In genomic region chr3:48656841-48657281, GRCh38 we compare ENCODE assay signal across 8 cellular contexts. TPM values are rescaled to one million over a fixed set of nuclear protein-coding genes. Genes with fewer than 3 reads are reported as not detected.
DNase-seq lines count a peak whose midpoint lies in the region; ATAC-seq, FAIRE-seq and TF ChIP-seq lines count a peak whose summit lies in the region.

No MANE protein-coding gene starts in this region.

- no peak for ATAC-seq in Right ventricle myocardium inferior
- no peak for ATAC-seq in K562
- no peak for ATAC-seq in natural killer cell
- peak; percentile 2 for ATAC-seq in aorta (ENCODE audit: low FRiP score)
- no peak for ATAC-seq in sciatic nerve
- ATAC-seq in HG03280 (IDR thresholded peaks at IDR 0.05; ENCODE audit: unreplicated experiment) = no peak

- H3K4me3 ChIP-seq in right atrium auricular region = peak overlapping the region in 1 of 2 donors; percentile 69
- no peak overlapping the region for H3K4me3 ChIP-seq in K562
- H3K4me3 ChIP-seq in aorta (ENCODE audit: low read length in 2 of 2) = no peak overlapping the region

- no peaks in the 10 kb centered on the region for H3K9me3 Mint-ChIP-seq in natural killer cell

- FAIRE-seq in K562 (lab: Jason Lieb, UNC) = no peak

- H3K4me1 ChIP-seq in right atrium auricular region = peaks cover 0 to 32% of the 10 kb centered on the region in 2 donors
- peaks cover 0 to 14% of the 10 kb centered on the region in 2 experiments; a peak in 2 of 5 replicates for H3K4me1 ChIP-seq in K562 (replicated peaks in 1 of 2; ENCODE audit: control insufficient read depth in 2 of 2, insufficient read depth in 2 of 2, low read length in 2 of 2)
- H3K4me1 ChIP-seq in aorta (ENCODE audit: control insufficient read depth in 1 of 2, insufficient read depth in 2 of 2, low read length in 2 of 2) = no peaks in the 10 kb centered on the region

- TF ChIP-seq EP300 in K562 (IDR thresholded peaks at IDR 0.05; ENCODE audit: low read length) = no peak

- H3K9me1 ChIP-seq in K562 (ENCODE audit: control insufficient read depth, insufficient read depth, low read length) = no peaks in the 10 kb centered on the region

- DNase-seq in right atrium auricular region (ENCODE audit: low spot score) = no peak
- no peak for DNase-seq in Right ventricle myocardium inferior (ENCODE audit: missing footprints)
- DNase-seq in K562 (ENCODE audit: extremely low read depth in 1 of 4, low spot score in 3 of 4) = no peak
- no peak for DNase-seq in natural killer cell
- no peak for DNase-seq in aorta
- no peak for DNase-seq in sciatic nerve (ENCODE audit: low spot score)
- no peak for DNase-seq in D341Med (ENCODE audit: low spot score)

- in situ Hi-C loops in K562 (cut with MboI) = no loop called here

- WGBS in K562 (ENCODE audit: insufficient coverage, low coverage, missing lambda C conversion rate) = 78% methylated on average over 11 of the region's 45 CpGs
- 47 to 59% methylated on average over 45 of the region's 45 CpGs for WGBS in aorta, 2 donors

- H3K27ac Mint-ChIP-seq in natural killer cell = peak overlapping the region in 1 of 2 donors; percentile 73

- no peaks in the 10 kb centered on the region for H3K36me3 Mint-ChIP-seq in natural killer cell

- H3K27me3 ChIP-seq in right atrium auricular region (no peaks in the 10 kb centered on the region), K562 (ENCODE audit: control insufficient read depth in 2 of 2, insufficient read depth in 2 of 2, low read length in 2 of 2) (no peaks in the 10 kb centered on the region; a peak in 1 of 5 replicates), aorta (ENCODE audit: control insufficient read depth in 1 of 2, insufficient read depth in 2 of 2, low read length in 1 of 2) (no peaks in the 10 kb centered on the region)

- peak overlapping the region; percentile 77 for H3K4me3 Mint-ChIP-seq in natural killer cell

- no peak overlapping the region for H2AFZ ChIP-seq in K562 (ENCODE audit: low read depth, low read length)

- POLR2A ChIA-PET in K562 (lab: Yijun Ruan, JAX) = no interaction called here

- H4K20me1 ChIP-seq in K562 (replicated peaks; ENCODE audit: control insufficient read depth, insufficient read depth, low read length) = no peaks in the 10 kb centered on the region

- H3K27ac ChIP-seq in right atrium auricular region (peak overlapping the region; percentile 68 to 70), K562 (ENCODE audit: extremely low read depth, low read depth, low read length) (no peak overlapping the region), aorta (ENCODE audit: low read depth in 1 of 2, low read length in 2 of 2) (no peak overlapping the region)

- H3K9me3 ChIP-seq in right atrium auricular region = no peaks in the 10 kb centered on the region
- no peaks in the 10 kb centered on the region for H3K9me3 ChIP-seq in K562 (replicated peaks; ENCODE audit: control insufficient read depth, insufficient read depth, low read depth, low read length)
- no peaks in the 10 kb centered on the region for H3K9me3 ChIP-seq in aorta (ENCODE audit: control insufficient read depth, low read length)

- intact Hi-C loops in Right ventricle myocardium inferior (cut with DNase I) = loop anchor here (1.0 kb wide), 1 partner anchor 22 kb away; the partner anchor contains the start of gene SLC26A6
- intact Hi-C loops in K562 (cut with micrococcal nuclease) = no loop called here
- intact Hi-C loops in natural killer cell (cut with micrococcal nuclease) = no loop called here
- intact Hi-C loops in aorta (cut with DNase I) = no loop called here
- intact Hi-C loops in sciatic nerve (cut with DNase I) = no loop called here

- H3K4me2 ChIP-seq in K562 (ENCODE audit: insufficient read depth, low read length) = no peak overlapping the region

- H3K36me3 ChIP-seq in right atrium auricular region (no peaks in the 10 kb centered on the region), K562 (ENCODE audit: control insufficient read depth, insufficient read depth, low read length) (no peaks in the 10 kb centered on the region), aorta (ENCODE audit: control insufficient read depth in 1 of 2, insufficient read depth in 2 of 2, low read length in 1 of 2) (no peaks in the 10 kb centered on the region)

- peaks cover 5 to 8% of the 10 kb centered on the region in 2 donors for H3K4me1 Mint-ChIP-seq in natural killer cell

- BruUV-seq in K562 (replicated peaks; lab: Mats Ljungman, UMichigan) = no TSS peak

- TF ChIP-seq CTCF in right atrium auricular region (IDR thresholded peaks at IDR 0.05) (no peak), K562 (IDR thresholded peaks at IDR 0.05 in 2 of 3, conservative IDR thresholded peaks at IDR 0.05 in 1 of 3; ENCODE audit: insufficient read depth in 2 of 3, low read depth in 1 of 3, low read length in 3 of 3) (no peak), natural killer cell (IDR thresholded peaks at IDR 0.05) (no peak)

- H3K79me2 ChIP-seq in K562 (ENCODE audit: control insufficient read depth, insufficient read depth, low read length) = no peaks in the 10 kb centered on the region

- TF ChIP-seq RAD21 in K562 (CRISPR knock-in tag; conservative IDR thresholded peaks at IDR 0.05 in 1 of 2, IDR thresholded peaks at IDR 0.05 in 1 of 2) = no peak

- CTCF ChIA-PET in K562 (lab: Yijun Ruan, JAX; ENCODE audit: low intra/inter-chr PET ratio) = no interaction called here

- H3K27me3 Mint-ChIP-seq in natural killer cell (ENCODE audit: low read depth in 2 of 2) = peaks cover 7 to 8% of the 10 kb centered on the region in 2 donors

- H3K9ac ChIP-seq in K562 (ENCODE audit: insufficient read depth in 1 of 2, low read depth in 2 of 2, low read length in 2 of 2) = no peak overlapping the region

- TF ChIP-seq POLR2A in K562 (conservative IDR thresholded peaks at IDR 0.05) = no peak

RNA-seq across cellular contexts. Expression of gene CELSR3, which starts 5.8 kb away (rescaled TPM):
- total RNA-seq in right atrium auricular region (under 1 TPM; 0.11 to 0.59 TPM), Right ventricle myocardium inferior (0.38 TPM), K562 (2014; rRNA removed) (0.64 and 0.98 TPM in 2 replicates), K562 (2014; rRNA removed; fragmentation: Illumina TruSeq; extraction: Trizol) (0.47 and 0.48 TPM in 2 replicates), K562 (2015; rRNA removed; fragmentation: Illumina TruSeq; extraction: Trizol) (0.76 and 0.79 TPM in 2 replicates), K562 (2021) (1.6 and 2.1 TPM in 2 replicates), natural killer cell (1 to 10 TPM; 2.0 to 3.4 (median 2.6) TPM), aorta (1 to 10 TPM in 1 of 2 donors, under 1 TPM in 1; 0.91 to 1.3 TPM), sciatic nerve (1.5 TPM)
- total RNA-seq in K562 (2011; cell fraction: chromatin; rRNA removed; ENCODE audit: low replicate concordance) = 5.4 and 13.8 TPM in 2 replicates
- 7.0 and 9.3 TPM in 2 replicates for total RNA-seq in K562 (2011; cell fraction: nucleolus; rRNA removed)
- 6.1 and 6.5 TPM in 2 replicates for total RNA-seq in K562 (2011; cell fraction: nucleoplasm; rRNA removed)
- polyA plus RNA-seq in K562 (2011; rRNA removed) (0.84 and 0.93 TPM in 2 replicates), K562 (2014; fragmentation: Illumina TruSeq; extraction: Trizol) (1.1 and 1.5 TPM in 2 replicates), K562 (2014; fragmentation: Nextera tagmentation; extraction: Ambion mirVana) (under 1 TPM; 0.10 to 0.20 TPM), K562 (2014; rRNA removed) (1.3 and 2.7 TPM in 2 replicates), aorta (1 to 10 TPM in 1 of 2 donors, under 1 TPM in 1; 0.25 to 1.3 TPM)
- polyA plus RNA-seq in K562 (2011; cell fraction: cytosol; rRNA removed) = 0.87 and 1.8 TPM in 2 replicates
- 5.5 and 8.2 TPM in 2 replicates for polyA plus RNA-seq in K562 (2011; cell fraction: nucleus; rRNA removed)
- 1.5 and 1.6 TPM in 2 replicates for polyA plus RNA-seq in K562 (2012)
- 0.78 and 1.9 TPM in 2 replicates for polyA minus RNA-seq in K562 (2011; rRNA and poly(A)+ RNA removed)
- polyA minus RNA-seq in K562 (2011; cell fraction: cytosol; rRNA and poly(A)+ RNA removed) = 1.8 and 2.0 TPM in 2 replicates
- 2.7 and 3.0 TPM in 2 replicates for polyA minus RNA-seq in K562 (2011; cell fraction: nucleus; rRNA and poly(A)+ RNA removed)

RNA-seq across cellular contexts. Expression of gene SLC26A6, which starts 21.6 kb away (rescaled TPM):
- total RNA-seq in right atrium auricular region = 10 to 100 TPM in 1 of 2 donors, 1 to 10 TPM in 1; 9.6 to 10.1 TPM
- 14.1 TPM for total RNA-seq in Right ventricle myocardium inferior
- 176 and 387 TPM in 2 replicates for total RNA-seq in K562 (2011; cell fraction: chromatin; rRNA removed; ENCODE audit: low replicate concordance)
- total RNA-seq in K562 (2011; cell fraction: nucleolus; rRNA removed) = 251 and 260 TPM in 2 replicates
- total RNA-seq in K562 (2011; cell fraction: nucleoplasm; rRNA removed) = 183 and 192 TPM in 2 replicates
- 14.8 and 22.2 TPM in 2 replicates for total RNA-seq in K562 (2014; rRNA removed)
- 7.1 and 10.5 TPM in 2 replicates for total RNA-seq in K562 (2014; rRNA removed; fragmentation: Illumina TruSeq; extraction: Trizol)
- 11.9 and 12.4 TPM in 2 replicates for total RNA-seq in K562 (2015; rRNA removed; fragmentation: Illumina TruSeq; extraction: Trizol)
- total RNA-seq in K562 (2021) = 26.5 and 27.2 TPM in 2 replicates
- polyA plus RNA-seq in K562 (2011; rRNA removed) = 20.4 and 42.8 TPM in 2 replicates
- 28.1 and 30.5 TPM in 2 replicates for polyA plus RNA-seq in K562 (2011; cell fraction: cytosol; rRNA removed)
- polyA plus RNA-seq in K562 (2011; cell fraction: nucleus; rRNA removed) = 437 and 444 TPM in 2 replicates
- polyA plus RNA-seq in K562 (2012) = 25.1 and 26.5 TPM in 2 replicates
- 19.7 and 21.0 TPM in 2 replicates for polyA plus RNA-seq in K562 (2014; fragmentation: Illumina TruSeq; extraction: Trizol)
- polyA plus RNA-seq in K562 (2014; fragmentation: Nextera tagmentation; extraction: Ambion mirVana) = 1 to 10 TPM; 2.1 to 4.5 TPM
- 24.8 and 26.6 TPM in 2 replicates for polyA plus RNA-seq in K562 (2014; rRNA removed)
- 21.2 and 21.7 TPM in 2 replicates for polyA minus RNA-seq in K562 (2011; rRNA and poly(A)+ RNA removed)
- polyA minus RNA-seq in K562 (2011; cell fraction: cytosol; rRNA and poly(A)+ RNA removed) = 21.2 and 26.8 TPM in 2 replicates
- polyA minus RNA-seq in K562 (2011; cell fraction: nucleus; rRNA and poly(A)+ RNA removed) = 95.1 and 104 TPM in 2 replicates
- total RNA-seq in natural killer cell = 10 to 100 TPM; 25.8 to 37.6 (median 32.3) TPM
- total RNA-seq in aorta = 10 to 100 TPM; 30.7 to 33.6 TPM
- 100 to 1,000 TPM in 1 of 2 donors, 10 to 100 TPM in 1; 10.5 to 154 TPM for polyA plus RNA-seq in aorta
- 17.1 TPM for total RNA-seq in sciatic nerve

RNA-seq across cellular contexts. Expression of gene NCKIPSD, which starts 28.9 kb away (rescaled TPM):
- total RNA-seq in right atrium auricular region (10 to 100 TPM; 51.7 to 97.7 TPM), Right ventricle myocardium inferior (15.4 TPM), K562 (2014; rRNA removed) (12.3 and 18.7 TPM in 2 replicates), K562 (2014; rRNA removed; fragmentation: Illumina TruSeq; extraction: Trizol) (4.1 and 6.3 TPM in 2 replicates), K562 (2015; rRNA removed; fragmentation: Illumina TruSeq; extraction: Trizol) (9.7 and 10.0 TPM in 2 replicates), K562 (2021) (17.3 and 20.1 TPM in 2 replicates), natural killer cell (10 to 100 TPM; 12.2 to 14.1 (median 12.8) TPM), aorta (10 to 100 TPM; 26.4 to 31.9 TPM), sciatic nerve (29.3 TPM)
- 29.1 and 109 TPM in 2 replicates for total RNA-seq in K562 (2011; cell fraction: chromatin; rRNA removed; ENCODE audit: low replicate concordance)
- total RNA-seq in K562 (2011; cell fraction: nucleolus; rRNA removed) = 55.4 and 58.4 TPM in 2 replicates
- total RNA-seq in K562 (2011; cell fraction: nucleoplasm; rRNA removed) = 33.2 and 33.4 TPM in 2 replicates
- polyA plus RNA-seq in K562 (2011; rRNA removed) (24.4 and 35.6 TPM in 2 replicates), K562 (2014; fragmentation: Illumina TruSeq; extraction: Trizol) (15.0 and 16.2 TPM in 2 replicates), K562 (2014; fragmentation: Nextera tagmentation; extraction: Ambion mirVana) (1 to 10 TPM in 1 of 2 experiments, under 1 TPM in 1; 0.49 to 1.7 TPM), K562 (2014; rRNA removed) (17.8 and 21.4 TPM in 2 replicates), aorta (10 to 100 TPM; 11.8 to 28.7 TPM)
- 38.2 and 70.0 TPM in 2 replicates for polyA plus RNA-seq in K562 (2011; cell fraction: cytosol; rRNA removed)
- 114 and 150 TPM in 2 replicates for polyA plus RNA-seq in K562 (2011; cell fraction: nucleus; rRNA removed)
- 14.6 and 23.0 TPM in 2 replicates for polyA plus RNA-seq in K562 (2012)
- polyA minus RNA-seq in K562 (2011; rRNA and poly(A)+ RNA removed) = 14.6 and 22.5 TPM in 2 replicates
- 25.6 and 29.7 TPM in 2 replicates for polyA minus RNA-seq in K562 (2011; cell fraction: cytosol; rRNA and poly(A)+ RNA removed)
- 33.0 and 36.1 TPM in 2 replicates for polyA minus RNA-seq in K562 (2011; cell fraction: nucleus; rRNA and poly(A)+ RNA removed)

RNA-seq across cellular contexts. Expression of gene TMEM89, which starts 35.3 kb away (rescaled TPM):
- total RNA-seq in right atrium auricular region = not detected
- total RNA-seq in Right ventricle myocardium inferior = not detected
- total RNA-seq in K562 (2011; cell fraction: chromatin; rRNA removed; ENCODE audit: low replicate concordance) = not detected in 2 replicates
- not detected in 2 replicates for total RNA-seq in K562 (2011; cell fraction: nucleolus; rRNA removed)
- total RNA-seq in K562 (2011; cell fraction: nucleoplasm; rRNA removed) = not detected in 2 replicates
- total RNA-seq in K562 (2014; rRNA removed) = not detected in 2 replicates
- not detected in 2 replicates for total RNA-seq in K562 (2014; rRNA removed; fragmentation: Illumina TruSeq; extraction: Trizol)
- total RNA-seq in K562 (2015; rRNA removed; fragmentation: Illumina TruSeq; extraction: Trizol) = not detected in 2 replicates
- total RNA-seq in K562 (2021) = not detected in 2 replicates
- not detected in 2 replicates for polyA plus RNA-seq in K562 (2011; rRNA removed)
- not detected in 2 replicates for polyA plus RNA-seq in K562 (2011; cell fraction: cytosol; rRNA removed)
- polyA plus RNA-seq in K562 (2011; cell fraction: nucleus; rRNA removed) = not detected in 2 replicates
- not detected in 2 replicates for polyA plus RNA-seq in K562 (2012)
- polyA plus RNA-seq in K562 (2014; fragmentation: Illumina TruSeq; extraction: Trizol) = not detected in 2 replicates
- polyA plus RNA-seq in K562 (2014; fragmentation: Nextera tagmentation; extraction: Ambion mirVana) = not detected
- not detected in 2 replicates for polyA plus RNA-seq in K562 (2014; rRNA removed)
- polyA minus RNA-seq in K562 (2011; rRNA and poly(A)+ RNA removed) = not detected in 2 replicates
- polyA minus RNA-seq in K562 (2011; cell fraction: cytosol; rRNA and poly(A)+ RNA removed) = not detected in 2 replicates
- polyA minus RNA-seq in K562 (2011; cell fraction: nucleus; rRNA and poly(A)+ RNA removed) = not detected in 2 replicates
- total RNA-seq in natural killer cell = not detected
- not detected for total RNA-seq in aorta
- 1 to 10 TPM in 1 of 2 donors, not detected in 1; 5.7 TPM for polyA plus RNA-seq in aorta
- total RNA-seq in sciatic nerve = not detected

RNA-seq across cellular contexts. Expression of gene UQCRC1, which starts 47.4 kb away (rescaled TPM):
- total RNA-seq in right atrium auricular region = 100 to 1,000 TPM; 847 to 948 TPM
- total RNA-seq in Right ventricle myocardium inferior = 1,186 TPM
- 163 and 409 TPM in 2 replicates for total RNA-seq in K562 (2011; cell fraction: chromatin; rRNA removed; ENCODE audit: low replicate concordance)
- 323 and 415 TPM in 2 replicates for total RNA-seq in K562 (2011; cell fraction: nucleolus; rRNA removed)
- total RNA-seq in K562 (2011; cell fraction: nucleoplasm; rRNA removed) = 204 and 237 TPM in 2 replicates
- 237 and 300 TPM in 2 replicates for total RNA-seq in K562 (2014; rRNA removed)
- 167 and 219 TPM in 2 replicates for total RNA-seq in K562 (2014; rRNA removed; fragmentation: Illumina TruSeq; extraction: Trizol)
- total RNA-seq in K562 (2015; rRNA removed; fragmentation: Illumina TruSeq; extraction: Trizol) = 249 and 268 TPM in 2 replicates
- total RNA-seq in K562 (2021) = 288 and 299 TPM in 2 replicates
- polyA plus RNA-seq in K562 (2011; rRNA removed) = 424 and 448 TPM in 2 replicates
- polyA plus RNA-seq in K562 (2011; cell fraction: cytosol; rRNA removed) = 573 and 695 TPM in 2 replicates
- 460 and 505 TPM in 2 replicates for polyA plus RNA-seq in K562 (2011; cell fraction: nucleus; rRNA removed)
- 235 and 311 TPM in 2 replicates for polyA plus RNA-seq in K562 (2012)
- 253 and 318 TPM in 2 replicates for polyA plus RNA-seq in K562 (2014; fragmentation: Illumina TruSeq; extraction: Trizol)
- polyA plus RNA-seq in K562 (2014; fragmentation: Nextera tagmentation; extraction: Ambion mirVana) = 100 to 1,000 TPM; 125 to 181 TPM
- polyA plus RNA-seq in K562 (2014; rRNA removed) = 274 and 293 TPM in 2 replicates
- 501 and 672 TPM in 2 replicates for polyA minus RNA-seq in K562 (2011; rRNA and poly(A)+ RNA removed)
- 336 and 338 TPM in 2 replicates for polyA minus RNA-seq in K562 (2011; cell fraction: cytosol; rRNA and poly(A)+ RNA removed)
- polyA minus RNA-seq in K562 (2011; cell fraction: nucleus; rRNA and poly(A)+ RNA removed) = 126 and 184 TPM in 2 replicates
- total RNA-seq in natural killer cell = 100 to 1,000 TPM; 117 to 139 (median 124) TPM
- total RNA-seq in aorta = 100 to 1,000 TPM in 1 of 2 donors, 10 to 100 TPM in 1; 95.6 to 143 TPM
- polyA plus RNA-seq in aorta = 100 to 1,000 TPM; 149 to 203 TPM
- 96.9 TPM for total RNA-seq in sciatic nerve

Comparison
In these comparisons a context has a peak if more than half of its experiments do, and no peak if none do; other contexts are left out.
1. H3K27ac ChIP-seq: peak in right atrium auricular region (2 of 2); none in K562 (single experiment) and aorta (0 of 2).